ENCODE assay signal across 11 cellular contexts in the genomic region with DNA sequence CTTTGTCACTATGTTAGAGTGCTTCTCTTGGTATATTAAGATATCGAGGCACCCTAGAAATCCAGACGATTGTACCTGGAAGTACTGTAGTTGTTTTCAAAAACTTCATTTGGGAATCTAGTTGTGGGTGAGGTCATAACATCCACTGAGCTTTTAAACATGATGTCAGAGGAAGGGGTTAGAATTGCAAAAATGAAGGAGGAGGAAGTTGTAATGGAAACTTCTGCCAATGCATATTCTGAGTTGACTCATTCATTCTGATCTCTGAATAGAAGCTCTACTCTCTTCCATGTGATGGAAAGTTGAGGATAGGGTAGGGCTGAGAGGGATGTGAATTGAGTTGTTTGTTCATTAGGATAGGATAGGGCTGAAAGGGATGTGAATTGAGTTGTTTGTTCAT. TPM values are rescaled to one million over a fixed set of nuclear protein-coding genes. Genes with fewer than 3 reads are reported as not detected.
DNase-seq lines count a peak whose midpoint lies in the region; ATAC-seq and TF ChIP-seq lines count a peak whose summit lies in the region.
"Had no signal": no experiment of that assay in that cellular context is flagged by ENCODE, and none has a peak within 500 bp of the region (broad histone marks: within the 10 kb centered on the region; RNA-seq: fewer than 3 reads in every experiment).

No MANE protein-coding gene starts in this region.

- peak overlapping the region; percentile 19 for H3K4me3 ChIP-seq in effector memory CD4-positive, alpha-beta T cell (ENCODE audit: insufficient read depth, low read depth, low read length, poor library complexity, severe bottlenecking)
- H3K4me3 ChIP-seq in lower leg skin (ENCODE audit: low read depth, poor library complexity, severe bottlenecking): no peak overlapping the region

- DNase-seq in activated T-cell treated with anti-CD3 and anti-CD28 coated beads, Interleukin-2, amount 50 U/mL, for 4 hours: no peak
- no peak for DNase-seq in activated T-cell treated with anti-CD3 and anti-CD28 coated beads for 4 hours
- peak; percentile 30 for DNase-seq in RPMI7951 (ENCODE audit: low read depth)
- DNase-seq in effector memory CD4-positive, alpha-beta T cell: no peak
- no peak for DNase-seq in stimulated activated naive CD8-positive, alpha-beta T cell treated with anti-CD3 and anti-CD28 coated beads, Interleukin-15, Interleukin-2, amounts not matched to agents 100 U/mL and 50 U/mL, for 24 hours
- DNase-seq in AG08396 (ENCODE audit: low spot score): no peak
- no peak for DNase-seq in stimulated activated CD4-positive, alpha-beta T cell treated with anti-CD3 and anti-CD28 coated beads, Interleukin-4, amount 100 ng/mL, for 4 hours
- no peak for DNase-seq in lower leg skin (ENCODE audit: low spot score in 2 of 2)
- DNase-seq: anterior cingulate cortex, GF-D8, NCI-H187 had no signal

- peak overlapping the region; percentile 97 for H3K4me3 Mint-ChIP-seq in activated T-cell treated with anti-CD3 and anti-CD28 coated beads, Interleukin-2, amount 50 U/mL, for 4 hours

- H3K36me3 Mint-ChIP-seq in activated T-cell treated with anti-CD3 and anti-CD28 coated beads, Interleukin-2, amount 50 U/mL, for 4 hours (ENCODE audit: insufficient read depth): peaks cover 72% of the 10 kb centered on the region

- peaks cover 33% of the 10 kb centered on the region for H3K36me3 ChIP-seq in effector memory CD4-positive, alpha-beta T cell (ENCODE audit: control insufficient read depth, insufficient read depth, low read length)

- H3K9me3 ChIP-seq in effector memory CD4-positive, alpha-beta T cell (ENCODE audit: control insufficient read depth, low read length): no peaks in the 10 kb centered on the region

- WGBS in lower leg skin, 2 donors: 75 to 77% methylated on average over 2 of the region's 2 CpGs

- TF ChIP-seq CTCF in lower leg skin (IDR thresholded peaks at IDR 0.05): no peak

- H3K27me3 Mint-ChIP-seq in activated T-cell treated with anti-CD3 and anti-CD28 coated beads, Interleukin-2, amount 50 U/mL, for 4 hours (ENCODE audit: low read depth): no peaks in the 10 kb centered on the region

- H3K4me1 ChIP-seq in effector memory CD4-positive, alpha-beta T cell (ENCODE audit: control insufficient read depth, insufficient read depth, low read length, poor library complexity, severe bottlenecking): peaks cover 73% of the 10 kb centered on the region

- peaks cover 90% of the 10 kb centered on the region for H3K4me1 Mint-ChIP-seq in activated T-cell treated with anti-CD3 and anti-CD28 coated beads, Interleukin-2, amount 50 U/mL, for 4 hours (ENCODE audit: low read depth)

- H3K9me3 Mint-ChIP-seq in activated T-cell treated with anti-CD3 and anti-CD28 coated beads, Interleukin-2, amount 50 U/mL, for 4 hours: no peaks in the 10 kb centered on the region

- TF ChIP-seq POLR2A in lower leg skin (IDR thresholded peaks at IDR 0.05): no peak

- intact Hi-C loops in lower leg skin (cut with DNase I; ENCODE audit: low total_unique reads): no loop called here

- H3K27ac ChIP-seq in effector memory CD4-positive, alpha-beta T cell (ENCODE audit: insufficient read depth, low read length, poor library complexity, severe bottlenecking): peak overlapping the region; percentile 85

- ATAC-seq in activated T-cell treated with anti-CD3 and anti-CD28 coated beads, Interleukin-2, amount 50 U/mL, for 4 hours: peak; percentile 7 to 11
- peak; percentile 22 for ATAC-seq in stimulated activated naive CD8-positive, alpha-beta T cell treated with anti-CD3 and anti-CD28 coated beads, Interleukin-15, Interleukin-2, amounts not matched to agents 100 U/mL and 50 U/mL, for 24 hours

- no peaks in the 10 kb centered on the region for H3K27me3 ChIP-seq in effector memory CD4-positive, alpha-beta T cell (replicated peaks; ENCODE audit: control insufficient read depth, insufficient read depth, low read length, poor library complexity, severe bottlenecking)

RNA-seq across cellular contexts. Expression of a gene that starts 7.7 kb away (rescaled TPM):
- 100 to 1,000 TPM; 468 to 781 (median 646) TPM for total RNA-seq in activated T-cell treated with anti-CD3 and anti-CD28 coated beads, Interleukin-2, amount 50 U/mL, for 4 hours
- total RNA-seq in RPMI7951 (2014; rRNA removed; shearing (Covaris generic)): 241 and 316 TPM in 2 replicates
- total RNA-seq in lower leg skin: 1,000 to 10,000 TPM in 1 of 4 donors, 100 to 1,000 TPM in 3; 861 to 1,282 (median 914) TPM
